20 cellular contexts compared by ENCODE assay signal in genomic region chr22:37235897-37236607, GRCh38. TPM values are rescaled to one million over a fixed set of nuclear protein-coding genes. Genes with fewer than 3 reads are reported as not detected.
DNase-seq lines count a peak whose midpoint lies in the region; ATAC-seq and TF ChIP-seq lines count a peak whose summit lies in the region.
"Had no signal": no experiment of that assay in that cellular context is flagged by ENCODE, and none has a peak within 500 bp of the region (broad histone marks: within the 10 kb centered on the region; RNA-seq: fewer than 3 reads in every experiment).

No MANE protein-coding gene starts in this region.

- H3K27me3 Mint-ChIP-seq in activated CD8-positive, alpha-beta T cell treated with anti-CD3 and anti-CD28 coated beads for 36 hours = no peaks in the 10 kb centered on the region
- no peaks in the 10 kb centered on the region for H3K27me3 Mint-ChIP-seq in memory B cell

- peaks cover 95% of the 10 kb centered on the region for H3K4me1 Mint-ChIP-seq in activated CD8-positive, alpha-beta T cell treated with anti-CD3 and anti-CD28 coated beads for 36 hours (ENCODE audit: low read depth)
- H3K4me1 Mint-ChIP-seq in memory B cell = peaks cover 84% of the 10 kb centered on the region

- TF ChIP-seq POLR2A in lower leg skin (IDR thresholded peaks at IDR 0.05) = no peak

- peaks cover 93 to 98% (median 95%) of the 10 kb centered on the region in 11 experiments for H3K36me3 ChIP-seq in BLaER1 treated with 17β-estradiol and CSF1 and Interleukin-3, amounts not matched to agents 10 nM and 100 nM
- peaks cover 88% of the 10 kb centered on the region for H3K36me3 ChIP-seq in DOHH2 (ENCODE audit: control insufficient read depth, low read length)
- H3K36me3 ChIP-seq: BE2C had no signal

- no peaks in the 10 kb centered on the region for H3K9me3 Mint-ChIP-seq in activated CD8-positive, alpha-beta T cell treated with anti-CD3 and anti-CD28 coated beads for 36 hours
- no peaks in the 10 kb centered on the region for H3K9me3 Mint-ChIP-seq in memory B cell
- H3K9me3 Mint-ChIP-seq: GM23338 had no signal

- H3K27ac ChIP-seq in BLaER1 treated with 17β-estradiol and CSF1 and Interleukin-3, amounts not matched to agents 10 nM and 100 nM = peak overlapping the region in 5 of 11 experiments; percentile 23 to 49 (median 38); a peak in 4 of 22 replicates
- no peak overlapping the region for H3K27ac ChIP-seq in DOHH2 (ENCODE audit: low read depth, low read length)
- H3K27ac ChIP-seq: epithelial cell of prostate had no signal

- H3K27me3 ChIP-seq in BLaER1 treated with 17β-estradiol and CSF1 and Interleukin-3, amounts not matched to agents 10 nM and 100 nM = no peaks in the 10 kb centered on the region
- H3K27me3 ChIP-seq in DOHH2 (ENCODE audit: control insufficient read depth, low read length) = no peaks in the 10 kb centered on the region
- H3K27me3 ChIP-seq: BE2C had no signal

- 89 to 92% methylated on average over 3 of the region's 3 CpGs for WGBS in lower leg skin, 2 donors

- ATAC-seq in activated CD8-positive, alpha-beta T cell treated with anti-CD3 and anti-CD28 coated beads for 36 hours = no peak
- ATAC-seq in memory B cell (ENCODE audit: low read depth) = no peak
- ATAC-seq: GM23338, sciatic nerve had no signal

- peak overlapping the region in 1 of 10 experiments; percentile 10; a peak in 1 of 20 replicates for H3K4me3 ChIP-seq in BLaER1 treated with 17β-estradiol and CSF1 and Interleukin-3, amounts not matched to agents 10 nM and 100 nM
- H3K4me3 ChIP-seq in DOHH2 (ENCODE audit: low read length) (no peak overlapping the region), lower leg skin (ENCODE audit: low read depth, poor library complexity, severe bottlenecking) (no peak overlapping the region)
- H3K4me3 ChIP-seq: GM23338 had no signal

- peak overlapping the region; percentile 87 to 99 (median 94) for H3K4me2 ChIP-seq in BLaER1 treated with 17β-estradiol and CSF1 and Interleukin-3, amounts not matched to agents 10 nM and 100 nM
- H3K4me2 ChIP-seq in DOHH2 (ENCODE audit: low read length) = 0 out of 2 replicates have a peak overlapping the region, but pooled peaks have one; percentile 3
- H3K4me2 ChIP-seq: GM23338 had no signal

- peaks cover 63% of the 10 kb centered on the region for H3K79me2 ChIP-seq in DOHH2 (ENCODE audit: control insufficient read depth, low read length)

- peaks cover 4% of the 10 kb centered on the region; the same call in 1 of the 2 replicates for H3F3A ChIP-seq in DOHH2 (ENCODE audit: control insufficient read depth, insufficient read depth)

- H3K27ac Mint-ChIP-seq in activated CD8-positive, alpha-beta T cell treated with anti-CD3 and anti-CD28 coated beads for 36 hours = peak overlapping the region; percentile 97
- peak overlapping the region; percentile 97 for H3K27ac Mint-ChIP-seq in memory B cell
- H3K27ac Mint-ChIP-seq: GM23338 had no signal

- peaks cover 98% of the 10 kb centered on the region for H3K36me3 Mint-ChIP-seq in activated CD8-positive, alpha-beta T cell treated with anti-CD3 and anti-CD28 coated beads for 36 hours (ENCODE audit: low read depth)
- peaks cover 50% of the 10 kb centered on the region for H3K36me3 Mint-ChIP-seq in memory B cell

- H3K9me3 ChIP-seq in BLaER1 treated with 17β-estradiol and CSF1 and Interleukin-3, amounts not matched to agents 10 nM and 100 nM (replicated peaks in 1 of 11) = no peaks in the 10 kb centered on the region
- no peaks in the 10 kb centered on the region for H3K9me3 ChIP-seq in DOHH2 (ENCODE audit: control insufficient read depth, insufficient read depth, low read length)
- H3K9me3 ChIP-seq: BE2C had no signal

- H3K9ac ChIP-seq in BLaER1 treated with 17β-estradiol and CSF1 and Interleukin-3, amounts not matched to agents 10 nM and 100 nM = peak overlapping the region in 5 of 11 experiments; percentile 3 to 53 (median 24); a peak in 4 of 22 replicates

- no peak for TF ChIP-seq CTCF in DOHH2 (IDR thresholded peaks at IDR 0.05; ENCODE audit: low read depth, low read length, poor library complexity, severe bottlenecking)
- TF ChIP-seq CTCF in activated CD8-positive, alpha-beta T cell treated with anti-CD3 and anti-CD28 coated beads for 36 hours (IDR thresholded peaks at IDR 0.05) = no peak
- TF ChIP-seq CTCF in lower leg skin (IDR thresholded peaks at IDR 0.05) = no peak

- CTCF ChIA-PET in activated CD8-positive, alpha-beta T cell treated with anti-CD3 and anti-CD28 coated beads for 36 hours (lab: Charles Lee) = no interaction called here

- POLR2A ChIA-PET in activated CD8-positive, alpha-beta T cell treated with anti-CD3 and anti-CD28 coated beads for 36 hours (lab: Charles Lee) = no interaction called here

- no peaks in the 10 kb centered on the region for H3K9me2 ChIP-seq in DOHH2 (replicated peaks; ENCODE audit: control insufficient read depth, low read length)

- peaks cover 91 to 100% (median 98%) of the 10 kb centered on the region in 11 experiments for H4K20me1 ChIP-seq in BLaER1 treated with 17β-estradiol and CSF1 and Interleukin-3, amounts not matched to agents 10 nM and 100 nM
- H4K20me1 ChIP-seq in DOHH2 (ENCODE audit: control insufficient read depth, insufficient read depth, low read depth, low read length) = no peaks in the 10 kb centered on the region

- intact Hi-C loops in activated CD8-positive, alpha-beta T cell treated with anti-CD3 and anti-CD28 coated beads for 36 hours (cut with micrococcal nuclease) = no loop called here
- intact Hi-C loops in lower leg skin (cut with DNase I; ENCODE audit: low total_unique reads) = no loop called here

- peak overlapping the region; percentile 98 for H3K4me3 Mint-ChIP-seq in activated CD8-positive, alpha-beta T cell treated with anti-CD3 and anti-CD28 coated beads for 36 hours
- peak overlapping the region; percentile 82 for H3K4me3 Mint-ChIP-seq in memory B cell
- H3K4me3 Mint-ChIP-seq: GM23338 had no signal

- H3K4me1 ChIP-seq in BLaER1 treated with 17β-estradiol and CSF1 and Interleukin-3, amounts not matched to agents 10 nM and 100 nM = peaks cover 98 to 99% (median 98%) of the 10 kb centered on the region in 10 experiments
- H3K4me1 ChIP-seq in DOHH2 (ENCODE audit: control insufficient read depth, low read length) = peaks cover 89% of the 10 kb centered on the region
- H3K4me1 ChIP-seq: BE2C had no signal

- peak; percentile 37 for DNase-seq in activated CD8-positive, alpha-beta T cell treated with anti-CD3 and anti-CD28 coated beads for 36 hours
- no peak for DNase-seq in memory B cell (ENCODE audit: low spot score in 2 of 2)
- DNase-seq in SK-N-DZ (ENCODE audit: low spot score) = no peak
- no peak for DNase-seq in lower leg skin (ENCODE audit: low spot score in 2 of 2)
- no peak for DNase-seq in amygdala (lab: John Stamatoyannopoulos, UW)
- no peak for DNase-seq in midbrain (lab: John Stamatoyannopoulos, UW)
- DNase-seq: BE2C, EL, glutamatergic neuron, kidney glomerular epithelial cell, NCI-H2029, NCI-H748 treated with DMSO at 0.1 percent for 48 hours, Right ventricle myocardium superior had no signal

RNA-seq across cellular contexts. Expression of gene RAC2, which starts 8.0 kb away (rescaled TPM):
- 100 to 1,000 TPM; 699 to 717 TPM for total RNA-seq in activated CD8-positive, alpha-beta T cell treated with anti-CD3 and anti-CD28 coated beads for 36 hours
- polyA plus RNA-seq in SK-N-DZ (2014; cell fraction: cytosol; rRNA removed) = 0.44 and 0.71 TPM in 2 replicates
- not detected in 2 replicates for polyA plus RNA-seq in SK-N-DZ (2014; cell fraction: nucleus; rRNA removed)
- 1 to 10 TPM; 2.6 to 8.6 (median 6.7) TPM for total RNA-seq in lower leg skin
- polyA plus RNA-seq: neural cell had no signal

RNA-seq across cellular contexts. Expression of gene SSTR3, which starts 23.8 kb away (rescaled TPM):
- 1 to 10 TPM; 7.9 to 8.5 TPM for total RNA-seq in activated CD8-positive, alpha-beta T cell treated with anti-CD3 and anti-CD28 coated beads for 36 hours
- polyA plus RNA-seq in SK-N-DZ (2014; cell fraction: cytosol; rRNA removed) = 0.05 and 0.08 TPM in 2 replicates
- polyA plus RNA-seq in SK-N-DZ (2014; cell fraction: nucleus; rRNA removed) = 0.03 TPM in 1 of 2 replicates, not detected in the other
- not detected for total RNA-seq in lower leg skin
- total RNA-seq: LHCN-M2, Right ventricle myocardium superior, sciatic nerve had no signal
- polyA plus RNA-seq: GM23338, neural cell had no signal

RNA-seq across cellular contexts. Expression of gene CYTH4, which starts 46.3 kb away (rescaled TPM):
- total RNA-seq in activated CD8-positive, alpha-beta T cell treated with anti-CD3 and anti-CD28 coated beads for 36 hours = 10 to 100 TPM; 33.2 to 33.4 TPM
- polyA plus RNA-seq in SK-N-DZ (2014; cell fraction: cytosol; rRNA removed) = not detected in 2 replicates
- not detected in 2 replicates for polyA plus RNA-seq in SK-N-DZ (2014; cell fraction: nucleus; rRNA removed)
- 10 to 100 TPM in 1 of 4 donors, 1 to 10 TPM in 3; 1.4 to 13.1 (median 3.0) TPM for total RNA-seq in lower leg skin
- total RNA-seq: GM23338, LHCN-M2 had no signal
- polyA plus RNA-seq: GM23338, neural cell had no signal

RNA-seq across cellular contexts. Expression of gene C1QTNF6, which starts 48.0 kb away (rescaled TPM):
- 1 to 10 TPM; 6.4 TPM for total RNA-seq in activated CD8-positive, alpha-beta T cell treated with anti-CD3 and anti-CD28 coated beads for 36 hours
- polyA plus RNA-seq in SK-N-DZ (2014; cell fraction: cytosol; rRNA removed) = 1.0 and 1.8 TPM in 2 replicates
- 2.6 and 4.0 TPM in 2 replicates for polyA plus RNA-seq in SK-N-DZ (2014; cell fraction: nucleus; rRNA removed)
- total RNA-seq in lower leg skin = 1 to 10 TPM in 3 of 4 donors, under 1 TPM in 1; 0.81 to 8.9 (median 2.1) TPM

Comparison
In these comparisons a context has a peak if more than half of its experiments do, and no peak if none do; other contexts are left out.
1. RNA of gene RAC2, which starts 8.0 kb away (total RNA-seq): 699 to 717 TPM in activated CD8-positive, alpha-beta T cell treated with anti-CD3 and anti-CD28 coated beads for 36 hours; 2.6 to 8.6 TPM in lower leg skin; every median in the first group is over 10 times any median in the second.
2. RNA of gene SSTR3, which starts 23.8 kb away (total RNA-seq): 7.9 to 8.5 TPM in activated CD8-positive, alpha-beta T cell treated with anti-CD3 and anti-CD28 coated beads for 36 hours; not detected in lower leg skin; every median in the first group is over 4 times any median in the second.